ENCODE assay signal across 8 cellular contexts in genomic region chr5:59039003-59039295, GRCh38.
DNase-seq lines count a peak whose midpoint lies in the region; ATAC-seq and TF ChIP-seq lines count a peak whose summit lies in the region.

No MANE protein-coding gene starts in this region.

- peak overlapping the region; percentile 35 for H3K18ac ChIP-seq in H9 (ENCODE audit: insufficient read length, low read depth, low read length)

- no peaks in the 10 kb centered on the region for H3K27me3 ChIP-seq in CD4-positive, alpha-beta T cell (ENCODE audit: control insufficient read depth, insufficient read depth, low read length)
- peaks cover 17% of the 10 kb centered on the region; the same call in 1 of the 2 replicates for H3K27me3 ChIP-seq in H9 (ENCODE audit: insufficient read depth, low read length)
- no peaks in the 10 kb centered on the region for H3K27me3 ChIP-seq in gastrocnemius medialis

- H4K5ac ChIP-seq in H9 (ENCODE audit: insufficient read length, low read depth, low read length) = no peak overlapping the region

- POLR2A ChIA-PET in CD4-positive, alpha-beta T cell (lab: Charles Lee) = interaction anchor here (0.7 to 1.9 kb wide), 19 partner anchors 9 to 152 kb away, joined by 3 to 155 read pairs (median 3); no protein-coding TSS in a partner anchor
- POLR2A ChIA-PET in WTC11 (lab: Charles Lee) = interaction anchor here (0.6 to 1.2 kb wide), 2 partner anchors 89 to 160 kb away, joined by 3 to 4 read pairs; no protein-coding TSS in a partner anchor

- no peaks in the 10 kb centered on the region for H3K79me2 ChIP-seq in H9 (ENCODE audit: insufficient read depth, low read length)

- no peak for ATAC-seq in CD4-positive, alpha-beta T cell (ENCODE audit: poor library complexity)
- peak; percentile 48 for ATAC-seq in WTC11
- ATAC-seq in left cardiac atrium = peak; percentile 60 to 69
- ATAC-seq in gastrocnemius medialis = peak in 1 of 2 donors; percentile 15

- H3K14ac ChIP-seq in H9 (ENCODE audit: insufficient read depth, low read length) = peak overlapping the region; percentile 41; the same call in 1 of the 2 replicates

- peak overlapping the region; percentile 86 for H3K4me3 Mint-ChIP-seq in CD4-positive, alpha-beta T cell
- H3K4me3 Mint-ChIP-seq in H9 (peak overlapping the region; percentile 85 to 93), WTC11 (peak overlapping the region; percentile 87)

- H3K4me1 ChIP-seq in H9 (ENCODE audit: insufficient read depth, low read length) (0 out of 2 replicates have a peak, but pooled peaks cover 4% of the 10 kb centered on the region), gastrocnemius medialis (peaks cover 53 to 74% of the 10 kb centered on the region in 2 donors)

- in situ Hi-C loops in gastrocnemius medialis (cut with MboI; ENCODE audit: low sequenced_read_pairs in 4 of 4) = loop anchor here (10.0 to 25.0 kb wide), 2 partner anchors 136 to 323 kb away; no protein-coding TSS in a partner anchor

- peaks cover 38% of the 10 kb centered on the region for H3K36me3 Mint-ChIP-seq in CD4-positive, alpha-beta T cell (ENCODE audit: low read depth)
- H3K36me3 Mint-ChIP-seq in H9 (ENCODE audit: insufficient read depth in 1 of 3, low read depth in 3 of 3) (no peaks in the 10 kb centered on the region), WTC11 (no peaks in the 10 kb centered on the region)

- H3K9ac ChIP-seq in H9 (ENCODE audit: extremely low read depth, insufficient read length, low read length) = no peak overlapping the region

- no peak overlapping the region for H3K23ac ChIP-seq in H9 (ENCODE audit: insufficient read length, low read depth, low read length)

- H2BK15ac ChIP-seq in H9 (ENCODE audit: low read depth, low read length) = no peak overlapping the region

- H3K23me2 ChIP-seq in H9 (ENCODE audit: insufficient read length, low read depth, low read length, poor library complexity, severe bottlenecking) = peaks cover 16% of the 10 kb centered on the region

- H3T11ph ChIP-seq in H9 (ENCODE audit: low read length) = no peak overlapping the region

- H3K4ac ChIP-seq in H9 (ENCODE audit: low read depth, low read length) = no peak overlapping the region

- H3K4me2 ChIP-seq in H9 (ENCODE audit: insufficient read depth, insufficient read length, low read length) = peak overlapping the region; percentile 84

- no peak for TF ChIP-seq CTCF in CD4-positive, alpha-beta T cell (IDR thresholded peaks at IDR 0.05)
- TF ChIP-seq CTCF in H9 (conservative IDR thresholded peaks at IDR 0.05) (no peak), WTC11 (IDR thresholded peaks at IDR 0.05) (no peak), gastrocnemius medialis (IDR thresholded peaks at IDR 0.05 in 4 of 5, conservative IDR thresholded peaks at IDR 0.05 in 1 of 5) (no peak)

- H3K9me3 Mint-ChIP-seq in CD4-positive, alpha-beta T cell = no peaks in the 10 kb centered on the region
- H3K9me3 Mint-ChIP-seq in H9 (no peaks in the 10 kb centered on the region; a peak in 1 of 5 replicates), WTC11 (no peaks in the 10 kb centered on the region)

- DNase-seq in CD4-positive, alpha-beta T cell = no peak
- DNase-seq in H9 = peak; percentile 43
- peak; percentile 43 for DNase-seq in WTC11 (ENCODE audit: low spot score)
- no peak for DNase-seq in left cardiac atrium
- no peak for DNase-seq in gastrocnemius medialis
- DNase-seq in NCI-H2171 treated with DMSO at 0.1 percent for 48 hours (lab: John Stamatoyannopoulos, UW) = no peak
- no peak for DNase-seq in NCI-H526 treated with DMSO at 0.1 percent for 48 hours (lab: John Stamatoyannopoulos, UW)
- no peak for DNase-seq in NCI-H82 treated with DMSO at 0.1 percent for 48 hours (lab: John Stamatoyannopoulos, UW; ENCODE audit: unreplicated experiment)

- H4K91ac ChIP-seq in H9 (ENCODE audit: insufficient read length, low read depth, low read length) = no peak overlapping the region

- H2AFZ ChIP-seq in H9 (ENCODE audit: low read length) = no peak overlapping the region

- no CpG with 5 or more reads among the region's 29 CpGs for WGBS in H9 (ENCODE audit: extremely low coverage, insufficient read length, low lambda C conversion rate)

- peak overlapping the region; percentile 89 for H3K27ac ChIP-seq in CD4-positive, alpha-beta T cell (ENCODE audit: low read depth, low read length)
- H3K27ac ChIP-seq in H9 (ENCODE audit: insufficient read length, low read depth, low read length) (no peak overlapping the region), gastrocnemius medialis (peak overlapping the region; percentile 83 to 93 (median 91))

- intact Hi-C loops in CD4-positive, alpha-beta T cell (cut with DNase I, micrococcal nuclease) = loop anchor here in 1 of 2 experiments (1.0 to 10.0 kb wide), 3 partner anchors 48 to 326 kb away; no protein-coding TSS in a partner anchor
- intact Hi-C loops in left cardiac atrium (cut with DNase I) = loop anchor here (1.0 to 5.0 kb wide), 3 partner anchors 48 to 88 kb away; no protein-coding TSS in a partner anchor
- intact Hi-C loops in gastrocnemius medialis (cut with DNase I; ENCODE audit: low total_unique reads) = loop anchor here (1.0 to 5.0 kb wide), 5 partner anchors 30 to 328 kb away; no protein-coding TSS in a partner anchor

- no peaks in the 10 kb centered on the region for H4K20me1 ChIP-seq in H9 (ENCODE audit: control insufficient read depth, insufficient read depth, insufficient read length)

- no peak overlapping the region for H2BK12ac ChIP-seq in H9 (ENCODE audit: insufficient read length, low read depth, low read length)

- H2AK5ac ChIP-seq in H9 (ENCODE audit: insufficient read length, low read length) = no peak overlapping the region

- H2BK5ac ChIP-seq in H9 (ENCODE audit: insufficient read length, low read length) = no peak overlapping the region

- H3K4me1 Mint-ChIP-seq in CD4-positive, alpha-beta T cell (ENCODE audit: low read depth) = peaks cover 73% of the 10 kb centered on the region
- peaks cover 7 to 15% of the 10 kb centered on the region in 2 experiments for H3K4me1 Mint-ChIP-seq in H9
- peaks cover 22% of the 10 kb centered on the region for H3K4me1 Mint-ChIP-seq in WTC11

- H3K27me3 Mint-ChIP-seq in CD4-positive, alpha-beta T cell = no peaks in the 10 kb centered on the region
- H3K27me3 Mint-ChIP-seq in H9 (ENCODE audit: low read depth) (peaks cover 49% of the 10 kb centered on the region), WTC11 (ENCODE audit: low read depth) (peaks cover 52% of the 10 kb centered on the region)

- H3K4me3 ChIP-seq in gastrocnemius medialis = peak overlapping the region; percentile 75 to 93 (median 79)

- CTCF ChIA-PET in CD4-positive, alpha-beta T cell (lab: Charles Lee) = interaction anchor here (0.8 to 1.8 kb wide), 3 partner anchors 85 to 135 kb away, joined by 4 to 19 read pairs (median 8); no protein-coding TSS in a partner anchor
- CTCF ChIA-PET in WTC11 (lab: Charles Lee) = interaction anchor here (0.6 to 1.8 kb wide), 4 partner anchors 135 to 762 kb away, joined by 3 to 6 read pairs (median 4); no protein-coding TSS in a partner anchor

- no peaks in the 10 kb centered on the region for H3K36me3 ChIP-seq in gastrocnemius medialis

- no peaks in the 10 kb centered on the region for H3K9me3 ChIP-seq in CD4-positive, alpha-beta T cell (ENCODE audit: control insufficient read depth, low read length)
- H3K9me3 ChIP-seq in H9 (ENCODE audit: control insufficient read depth, low read depth, low read length) = no peaks in the 10 kb centered on the region
- no peaks in the 10 kb centered on the region for H3K9me3 ChIP-seq in gastrocnemius medialis

- H2BK120ac ChIP-seq in H9 (ENCODE audit: low read depth, low read length, poor library complexity, severe bottlenecking) = no peak overlapping the region

- peak overlapping the region; percentile 96 for H3K27ac Mint-ChIP-seq in CD4-positive, alpha-beta T cell
- H3K27ac Mint-ChIP-seq in H9 (no peak overlapping the region), WTC11 (no peak overlapping the region)

- H2BK20ac ChIP-seq in H9 (ENCODE audit: low read depth, low read length, poor library complexity, severe bottlenecking) = no peak overlapping the region

- H3K56ac ChIP-seq in H9 (ENCODE audit: insufficient read length, low read depth, low read length) = no peak overlapping the region

- no peak overlapping the region for H4K8ac ChIP-seq in H9 (replicated peaks; ENCODE audit: insufficient read length, low read depth, low read length)

- no peaks in the 10 kb centered on the region for H3K79me1 ChIP-seq in H9 (ENCODE audit: insufficient read depth, low read depth, low read length, poor library complexity, severe bottlenecking)

- TF ChIP-seq POLR2A in gastrocnemius medialis (IDR thresholded peaks at IDR 0.05) = no peak

TF ChIP-seq in WTC11, 78 proteins besides CTCF, POLR2A, EP300 and RAD21 (continues in another document):
- no peak for TF ChIP-seq TP53 (CRISPR knock-in tag; IDR thresholded peaks at IDR 0.05)
- 0 out of 2 replicates have a peak, but pooled peaks have one; percentile 37 for TF ChIP-seq HMGXB4 (CRISPR knock-in tag; IDR thresholded peaks at IDR 0.05)
- TF ChIP-seq RELA (CRISPR knock-in tag; IDR thresholded peaks at IDR 0.05; ENCODE audit: borderline replicate concordance) = no peak
- TF ChIP-seq ZMAT4 (CRISPR knock-in tag; IDR thresholded peaks at IDR 0.05) = no peak

Comparison
In these comparisons a context has a peak if more than half of its experiments do, and no peak if none do; other contexts are left out.
1. DNase-seq: peak in H9 (single experiment) and WTC11 (single experiment); none in CD4-positive, alpha-beta T cell (0 of 10), left cardiac atrium (single experiment), gastrocnemius medialis (0 of 2), NCI-H2171 treated with DMSO at 0.1 percent for 48 hours (single experiment), NCI-H526 treated with DMSO at 0.1 percent for 48 hours (single experiment) and NCI-H82 treated with DMSO at 0.1 percent for 48 hours (single experiment).
2. Peak in every context shown above with its lines, with median percentiles within 50 percentile points of each other: H3K4me3 Mint-ChIP-seq.